2 cellular contexts compared by ENCODE assay signal in the genomic region with DNA sequence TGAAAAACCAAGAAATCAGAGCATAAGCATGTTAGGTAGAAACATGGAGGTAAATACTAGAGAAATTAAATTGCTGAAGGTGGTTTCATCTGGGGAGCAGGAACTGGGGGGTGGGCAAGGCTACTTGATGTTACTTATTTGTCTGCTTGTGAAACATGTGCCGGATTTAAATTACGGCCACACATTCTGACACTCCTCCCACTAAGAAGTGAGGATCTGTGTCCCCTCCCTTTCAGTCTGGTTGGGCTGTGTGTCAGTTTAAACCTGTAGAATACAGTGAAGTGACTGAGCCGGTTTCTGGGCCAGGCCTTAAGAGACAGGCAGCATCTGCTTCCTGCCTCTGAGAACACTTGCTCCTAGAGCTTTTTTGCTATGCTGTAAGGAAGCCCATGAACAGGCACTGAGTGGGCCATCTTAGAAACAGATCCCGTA.
TF ChIP-seq lines count a peak whose summit lies in the region.

No MANE protein-coding gene starts in this region.

TF ChIP-seq in HEK293T, 16 proteins besides CTCF, POLR2A, EP300 and RAD21 (continued from another document):
- TF ChIP-seq, protein P1, sequence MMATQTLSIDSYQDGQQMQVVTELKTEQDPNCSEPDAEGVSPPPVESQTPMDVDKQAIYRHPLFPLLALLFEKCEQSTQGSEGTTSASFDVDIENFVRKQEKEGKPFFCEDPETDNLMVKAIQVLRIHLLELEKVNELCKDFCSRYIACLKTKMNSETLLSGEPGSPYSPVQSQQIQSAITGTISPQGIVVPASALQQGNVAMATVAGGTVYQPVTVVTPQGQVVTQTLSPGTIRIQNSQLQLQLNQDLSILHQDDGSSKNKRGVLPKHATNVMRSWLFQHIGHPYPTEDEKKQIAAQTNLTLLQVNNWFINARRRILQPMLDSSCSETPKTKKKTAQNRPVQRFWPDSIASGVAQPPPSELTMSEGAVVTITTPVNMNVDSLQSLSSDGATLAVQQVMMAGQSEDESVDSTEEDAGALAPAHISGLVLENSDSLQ (IDR thresholded peaks at IDR 0.05) = no peak
- TF ChIP-seq FOXA1 (IDR thresholded peaks at IDR 0.05) (no peak), HDGF (IDR thresholded peaks at IDR 0.05; ENCODE audit: borderline replicate concordance) (no peak), ZNF384 (IDR thresholded peaks at IDR 0.05) (no peak), LEF1 (IDR thresholded peaks at IDR 0.05; ENCODE audit: borderline replicate concordance) (no peak), TARDBP (IDR thresholded peaks at IDR 0.05) (no peak), SUZ12 (IDR thresholded peaks at IDR 0.05) (no peak), ARNT (IDR thresholded peaks at IDR 0.05) (no peak), L3MBTL2 (conservative IDR thresholded peaks at IDR 0.05) (no peak), SP1 (IDR thresholded peaks at IDR 0.05) (no peak), FOXM1 (IDR thresholded peaks at IDR 0.05; ENCODE audit: borderline replicate concordance) (no peak), FOXK2 (IDR thresholded peaks at IDR 0.05) (no peak), BHLHE40 (IDR thresholded peaks at IDR 0.05; ENCODE audit: borderline replicate concordance) (no peak), ELF4 (IDR thresholded peaks at IDR 0.05) (no peak), NFRKB (IDR thresholded peaks at IDR 0.05) (no peak)

TF ChIP-seq in SK-N-SH, 30 proteins besides CTCF, POLR2A, EP300 and RAD21 (continued from another document):
- TF ChIP-seq, protein P2, sequence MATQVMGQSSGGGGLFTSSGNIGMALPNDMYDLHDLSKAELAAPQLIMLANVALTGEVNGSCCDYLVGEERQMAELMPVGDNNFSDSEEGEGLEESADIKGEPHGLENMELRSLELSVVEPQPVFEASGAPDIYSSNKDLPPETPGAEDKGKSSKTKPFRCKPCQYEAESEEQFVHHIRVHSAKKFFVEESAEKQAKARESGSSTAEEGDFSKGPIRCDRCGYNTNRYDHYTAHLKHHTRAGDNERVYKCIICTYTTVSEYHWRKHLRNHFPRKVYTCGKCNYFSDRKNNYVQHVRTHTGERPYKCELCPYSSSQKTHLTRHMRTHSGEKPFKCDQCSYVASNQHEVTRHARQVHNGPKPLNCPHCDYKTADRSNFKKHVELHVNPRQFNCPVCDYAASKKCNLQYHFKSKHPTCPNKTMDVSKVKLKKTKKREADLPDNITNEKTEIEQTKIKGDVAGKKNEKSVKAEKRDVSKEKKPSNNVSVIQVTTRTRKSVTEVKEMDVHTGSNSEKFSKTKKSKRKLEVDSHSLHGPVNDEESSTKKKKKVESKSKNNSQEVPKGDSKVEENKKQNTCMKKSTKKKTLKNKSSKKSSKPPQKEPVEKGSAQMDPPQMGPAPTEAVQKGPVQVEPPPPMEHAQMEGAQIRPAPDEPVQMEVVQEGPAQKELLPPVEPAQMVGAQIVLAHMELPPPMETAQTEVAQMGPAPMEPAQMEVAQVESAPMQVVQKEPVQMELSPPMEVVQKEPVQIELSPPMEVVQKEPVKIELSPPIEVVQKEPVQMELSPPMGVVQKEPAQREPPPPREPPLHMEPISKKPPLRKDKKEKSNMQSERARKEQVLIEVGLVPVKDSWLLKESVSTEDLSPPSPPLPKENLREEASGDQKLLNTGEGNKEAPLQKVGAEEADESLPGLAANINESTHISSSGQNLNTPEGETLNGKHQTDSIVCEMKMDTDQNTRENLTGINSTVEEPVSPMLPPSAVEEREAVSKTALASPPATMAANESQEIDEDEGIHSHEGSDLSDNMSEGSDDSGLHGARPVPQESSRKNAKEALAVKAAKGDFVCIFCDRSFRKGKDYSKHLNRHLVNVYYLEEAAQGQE (IDR thresholded peaks at IDR 0.05; ENCODE audit: low read depth, low read length) = no peak
- TF ChIP-seq YY1 (IDR thresholded peaks at IDR 0.05; ENCODE audit: low read depth) (no peak), RCOR1 (IDR thresholded peaks at IDR 0.05; ENCODE audit: low read length) (no peak)
